In the genomic region with DNA sequence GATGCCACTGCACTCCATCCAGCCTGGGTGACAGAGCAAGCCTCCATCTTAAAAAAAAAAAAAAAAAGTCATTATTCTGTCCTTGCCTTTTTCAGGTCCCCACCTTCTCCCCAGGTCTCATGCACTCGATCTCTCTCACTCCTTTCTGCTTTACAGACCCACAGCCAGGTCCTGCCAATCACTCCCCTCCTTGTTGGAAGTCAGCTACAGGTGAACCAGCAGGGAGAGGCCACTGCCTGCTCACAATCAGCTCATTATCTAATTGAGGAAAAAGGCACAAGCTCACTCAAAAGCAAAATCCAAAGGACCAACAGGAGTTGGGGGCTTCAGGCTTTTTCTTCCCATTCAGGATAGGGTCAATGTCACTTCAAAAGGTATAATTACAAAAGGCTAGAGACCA, we compare ENCODE assay signal across 1 cellular context.
TF ChIP-seq lines count a peak whose summit lies in the region.

No MANE protein-coding gene starts in this region.

TF ChIP-seq in HEK293, 187 proteins besides CTCF, POLR2A, EP300 and RAD21 (continued from another document):
- TF ChIP-seq KLF9 (tag by site-specific recombination; IDR thresholded peaks at IDR 0.05; ENCODE audit: low read depth) (no peak), ZNF157 (tag by site-specific recombination; IDR thresholded peaks at IDR 0.05) (no peak), ZNF19 (tag by site-specific recombination; IDR thresholded peaks at IDR 0.05; ENCODE audit: low read depth) (no peak)
